In genomic region chr14:86087377-86087776, GRCh38 we compare ENCODE assay signal across 24 cellular contexts.
A peak's percentile ranks its signal among the peaks of the same experiment; 100 is the strongest.
DNase-seq lines count a peak whose midpoint lies in the region; ATAC-seq and TF ChIP-seq lines count a peak whose summit lies in the region.
"Had no signal": no experiment of that assay in that cellular context is flagged by ENCODE, and none has a peak within 500 bp of the region (broad histone marks: within the 10 kb centered on the region; RNA-seq: fewer than 3 reads in every experiment).

No MANE protein-coding gene starts in this region.

- H3K4me1 ChIP-seq in A673 (ENCODE audit: insufficient read depth, low read length, poor library complexity, severe bottlenecking) (peaks cover 7% of the 10 kb centered on the region), DND-41 (ENCODE audit: insufficient read depth, low read length) (peaks cover 42% of the 10 kb centered on the region), ovary (ENCODE audit: insufficient read depth) (no peaks in the 10 kb centered on the region)

- intact Hi-C loops in A673 (cut with micrococcal nuclease; ENCODE audit: unreplicated experiment) (no loop called here), cardiac septum (cut with DNase I) (no loop called here), ovary (cut with DNase I) (no loop called here)

- TF ChIP-seq EP300 in ovary (IDR thresholded peaks at IDR 0.05): no peak

- H3K9ac ChIP-seq in DND-41 (ENCODE audit: low read depth, low read length): peak overlapping the region; percentile 27
- H3K9ac ChIP-seq in SK-N-MC (ENCODE audit: insufficient read length): peak overlapping the region; percentile 45
- H3K9ac ChIP-seq: GM23248 had no signal

- peak overlapping the region; percentile 47 for H3K4me2 ChIP-seq in DND-41 (ENCODE audit: insufficient read depth, low read length)

- POLR2A ChIA-PET in A673 (lab: Charles Lee; ENCODE audit: low non-redundant PET): no interaction called here

- H3K79me2 ChIP-seq in DND-41 (ENCODE audit: insufficient read depth, low read length): no peaks in the 10 kb centered on the region

- H3K4me3 ChIP-seq in A673 (ENCODE audit: low read depth, low read length, poor library complexity, severe bottlenecking) (no peak overlapping the region), DND-41 (ENCODE audit: low read depth in 1 of 2, low read length in 2 of 2) (no peak overlapping the region), SK-N-MC (0 out of 2 replicates have a peak overlapping the region, but pooled peaks have one; percentile 28), ovary (no peak overlapping the region)
- H3K4me3 ChIP-seq: GM23248 had no signal

- TF ChIP-seq POLR2A in ovary (IDR thresholded peaks at IDR 0.05): no peak

- H3K27me3 ChIP-seq in A673 (replicated peaks; ENCODE audit: insufficient read depth, low read depth, low read length, poor library complexity) (no peaks in the 10 kb centered on the region), DND-41 (ENCODE audit: insufficient read depth, low read length, poor library complexity) (no peaks in the 10 kb centered on the region), ovary (no peaks in the 10 kb centered on the region)

- H2AFZ ChIP-seq in DND-41 (ENCODE audit: low read depth, low read length): peak overlapping the region; percentile 33
- H2AFZ ChIP-seq: GM23248 had no signal

- CTCF ChIA-PET in A673 (lab: Charles Lee): no interaction called here

- DNase-seq in A673 (ENCODE audit: low spot score): peak; percentile 5
- DNase-seq in DND-41: no peak
- peak; percentile 89 for DNase-seq in NCI-H2107 treated with DMSO at 0.1 percent for 48 hours (lab: John Stamatoyannopoulos, UW; ENCODE audit: unreplicated experiment)
- no peak for DNase-seq in SK-N-MC (ENCODE audit: low read depth, low spot score)
- no peak for DNase-seq in activated CD4-positive, alpha-beta T cell treated with anti-CD3 and anti-CD28 coated beads for 4 hours
- no peak for DNase-seq in cardiac septum (ENCODE audit: low spot score)
- no peak for DNase-seq in ovary
- DNase-seq: AML-193; C1 segment of cervical spinal cord; CD4-positive, alpha-beta memory T cell; COR-L47; DMS53; GF-D8; GM23248; H9; IMR-90; KG1; NCI-H1092; NCI-H1436; NCI-H187; NCI-H2081 treated with DMSO at 0.1 percent for 48 hours; NCI-H510A; PC-3 had no signal

- BruUV-seq in A673 (replicated peaks; lab: Mats Ljungman, UMichigan): no TSS peak

- H3K36me3 ChIP-seq in A673 (ENCODE audit: insufficient read depth, low read length, poor library complexity, severe bottlenecking): no peaks in the 10 kb centered on the region
- H3K36me3 ChIP-seq in DND-41 (ENCODE audit: insufficient read depth, low read length): no peaks in the 10 kb centered on the region
- no peaks in the 10 kb centered on the region for H3K36me3 ChIP-seq in SK-N-MC (ENCODE audit: insufficient read depth, low read length)
- H3K36me3 ChIP-seq in ovary: no peaks in the 10 kb centered on the region

- H3K9me3 ChIP-seq in A673 (ENCODE audit: low read depth, low read length, poor library complexity, severe bottlenecking) (no peaks in the 10 kb centered on the region), DND-41 (ENCODE audit: insufficient read depth, low read length, severe bottlenecking) (no peaks in the 10 kb centered on the region), SK-N-MC (ENCODE audit: low read depth, low read length) (no peaks in the 10 kb centered on the region), ovary (no peaks in the 10 kb centered on the region)

- H3K27ac ChIP-seq in A673 (ENCODE audit: low read depth, low read length, poor library complexity, severe bottlenecking) (no peak overlapping the region), DND-41 (ENCODE audit: low read length) (peak overlapping the region; percentile 70), SK-N-MC (no peak overlapping the region), ovary (no peak overlapping the region)
- H3K27ac ChIP-seq: GM23248 had no signal

- 6 to 19% (median 9%) methylated on average over 2 of the region's 2 CpGs for WGBS in ovary, 3 donors

- TF ChIP-seq CTCF in A673 (conservative IDR thresholded peaks at IDR 0.05; ENCODE audit: low read depth, low read length): no peak
- no peak for TF ChIP-seq CTCF in DND-41 (IDR thresholded peaks at IDR 0.05; ENCODE audit: borderline replicate concordance, extremely low read depth, low read length, poor library complexity, severe bottlenecking)
- no peak for TF ChIP-seq CTCF in ovary (IDR thresholded peaks at IDR 0.05)

- peak; percentile 52; the same call in 1 of the 3 replicates for ATAC-seq in DND-41 (ENCODE audit: insufficient read depth, low read depth)
- no peak for ATAC-seq in GM21723 (IDR thresholded peaks at IDR 0.05; ENCODE audit: unreplicated experiment)
- ATAC-seq: PC-3 had no signal

- H4K20me1 ChIP-seq in DND-41 (ENCODE audit: insufficient read depth, low read length): no peaks in the 10 kb centered on the region

Comparison
In these comparisons a context has a peak if more than half of its experiments do, and no peak if none do; other contexts are left out.
1. DNase-seq: peak in A673 (single experiment) and NCI-H2107 treated with DMSO at 0.1 percent for 48 hours (single experiment); none in DND-41 (single experiment), SK-N-MC (single experiment), activated CD4-positive, alpha-beta T cell treated with anti-CD3 and anti-CD28 coated beads for 4 hours (0 of 2), cardiac septum (single experiment) and ovary (0 of 5).